Comparison of ENCODE assay signal across 28 cellular contexts in the genomic region with DNA sequence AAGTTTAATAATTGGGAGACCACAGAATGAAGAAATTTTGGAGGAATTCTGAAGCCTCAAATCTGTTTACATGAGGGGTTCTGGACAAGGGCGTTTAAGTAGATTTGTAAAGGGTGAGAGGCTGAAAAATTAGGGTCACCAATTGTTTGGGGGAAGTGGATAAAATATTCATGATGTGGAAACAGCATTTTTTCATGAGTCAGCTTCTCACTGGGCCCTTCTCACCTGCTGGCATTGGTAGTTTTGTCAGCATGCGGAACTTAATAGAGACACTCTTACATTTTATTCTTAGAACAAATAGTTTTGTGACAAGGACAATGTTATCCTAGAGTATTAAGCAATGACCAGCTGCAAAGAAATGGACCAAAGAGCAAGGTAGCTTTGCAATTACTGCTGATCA.
"Had no signal": no experiment of that assay in that cellular context is flagged by ENCODE, and none has a peak within 500 bp of the region (broad histone marks: within the 10 kb centered on the region; RNA-seq: fewer than 3 reads in every experiment).

No MANE protein-coding gene starts in this region.

- DNase-seq: colonic mucosa; cortex of kidney; dermis blood vessel endothelial cell; dorsolateral prefrontal cortex; effector CD4-positive, alpha-beta T cell; effector CD8-positive, alpha-beta T cell; effector memory CD4-positive, alpha-beta T cell; effector memory CD8-positive, alpha-beta T cell; endodermal cell; erythroblast; esophagus squamous epithelium; foreskin fibroblast; foreskin keratinocyte; foreskin melanocyte; gastrocnemius medialis; glutamatergic neuron; head of caudate nucleus; heart left ventricle; heart right ventricle had no signal

- H3K9me3 ChIP-seq: colonic mucosa, gastrocnemius medialis, gastroesophageal sphincter had no signal

- ATAC-seq: effector memory CD8-positive, alpha-beta T cell; esophagus mucosa; foreskin keratinocyte; gastrocnemius medialis; gastroesophageal sphincter; heart left ventricle; heart right ventricle had no signal

- H3K27me3 ChIP-seq: colonic mucosa, dorsolateral prefrontal cortex, esophagus muscularis mucosa, esophagus squamous epithelium, foreskin keratinocyte, gastrocnemius medialis, gastroesophageal sphincter, heart left ventricle, heart right ventricle had no signal

- H3K27ac ChIP-seq: colonic mucosa, coronary artery, dorsolateral prefrontal cortex, epithelial cell of prostate, esophagus muscularis mucosa, esophagus squamous epithelium, foreskin keratinocyte, gastrocnemius medialis, gastroesophageal sphincter, heart left ventricle, heart right ventricle had no signal

- H3K36me3 ChIP-seq: colonic mucosa, esophagus muscularis mucosa, esophagus squamous epithelium, gastrocnemius medialis, gastroesophageal sphincter, heart left ventricle, heart right ventricle had no signal

- H3K4me1 ChIP-seq: colonic mucosa, esophagus muscularis mucosa, esophagus squamous epithelium, foreskin keratinocyte, gastrocnemius medialis, gastroesophageal sphincter, heart left ventricle, heart right ventricle had no signal

- H3K4me3 ChIP-seq: colonic mucosa, coronary artery, dorsolateral prefrontal cortex, esophagus muscularis mucosa, esophagus squamous epithelium, gastrocnemius medialis, gastroesophageal sphincter, heart left ventricle, heart right ventricle had no signal

- FAIRE-seq: colon, endometrium, endothelial cell of umbilical vein, frontal cortex had no signal
